Comparison of ENCODE assay signal across 1 cellular context in the genomic region with DNA sequence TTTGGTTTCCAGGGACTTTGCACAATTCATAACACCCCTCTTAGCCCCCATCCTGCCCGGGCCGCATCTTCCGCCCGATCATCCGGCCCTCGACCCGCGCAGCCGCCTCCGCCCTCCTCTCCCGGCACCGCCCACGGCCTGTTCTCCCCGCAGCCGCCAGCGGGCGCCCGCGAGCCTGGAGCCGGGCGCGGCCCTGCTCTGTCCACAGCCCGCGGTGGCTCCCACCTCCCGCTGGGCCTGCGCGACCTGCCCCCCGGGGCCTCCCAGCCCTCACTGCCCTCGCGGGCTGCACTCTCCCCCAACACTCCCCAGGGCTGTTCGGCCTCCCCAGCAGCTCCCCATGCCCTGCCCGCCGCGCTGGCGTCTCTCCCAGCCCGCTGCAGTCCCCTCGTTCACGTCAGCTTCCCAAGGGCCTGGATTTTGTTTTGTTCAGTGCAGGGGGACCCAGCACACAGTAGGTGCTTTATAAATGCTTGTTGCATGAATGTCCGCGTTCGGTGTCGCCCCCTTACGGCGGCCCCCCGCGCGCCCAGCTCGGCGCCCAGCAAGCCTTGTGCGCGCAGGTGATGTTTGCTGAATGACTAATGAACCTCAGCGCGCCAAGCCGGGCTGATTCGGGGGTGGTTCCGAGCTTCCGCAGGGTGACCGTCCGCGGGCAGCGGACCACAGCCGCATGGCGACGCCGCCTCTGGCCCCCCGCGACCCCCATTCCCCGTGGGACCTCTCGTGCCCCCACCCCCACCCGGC.
TF ChIP-seq lines count a peak whose summit lies in the region.

No MANE protein-coding gene starts in this region.

TF ChIP-seq in HepG2, 621 proteins besides CTCF, POLR2A, EP300 and RAD21 (continued from another document and continues in another):
- TF ChIP-seq, protein P1, sequence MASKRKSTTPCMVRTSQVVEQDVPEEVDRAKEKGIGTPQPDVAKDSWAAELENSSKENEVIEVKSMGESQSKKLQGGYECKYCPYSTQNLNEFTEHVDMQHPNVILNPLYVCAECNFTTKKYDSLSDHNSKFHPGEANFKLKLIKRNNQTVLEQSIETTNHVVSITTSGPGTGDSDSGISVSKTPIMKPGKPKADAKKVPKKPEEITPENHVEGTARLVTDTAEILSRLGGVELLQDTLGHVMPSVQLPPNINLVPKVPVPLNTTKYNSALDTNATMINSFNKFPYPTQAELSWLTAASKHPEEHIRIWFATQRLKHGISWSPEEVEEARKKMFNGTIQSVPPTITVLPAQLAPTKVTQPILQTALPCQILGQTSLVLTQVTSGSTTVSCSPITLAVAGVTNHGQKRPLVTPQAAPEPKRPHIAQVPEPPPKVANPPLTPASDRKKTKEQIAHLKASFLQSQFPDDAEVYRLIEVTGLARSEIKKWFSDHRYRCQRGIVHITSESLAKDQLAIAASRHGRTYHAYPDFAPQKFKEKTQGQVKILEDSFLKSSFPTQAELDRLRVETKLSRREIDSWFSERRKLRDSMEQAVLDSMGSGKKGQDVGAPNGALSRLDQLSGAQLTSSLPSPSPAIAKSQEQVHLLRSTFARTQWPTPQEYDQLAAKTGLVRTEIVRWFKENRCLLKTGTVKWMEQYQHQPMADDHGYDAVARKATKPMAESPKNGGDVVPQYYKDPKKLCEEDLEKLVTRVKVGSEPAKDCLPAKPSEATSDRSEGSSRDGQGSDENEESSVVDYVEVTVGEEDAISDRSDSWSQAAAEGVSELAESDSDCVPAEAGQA (IDR thresholded peaks at IDR 0.05; ENCODE audit: low read depth), result no peak
- TF ChIP-seq, protein P1 (CRISPR knock-in tag; IDR thresholded peaks at IDR 0.05; ENCODE audit: borderline replicate concordance), result no peak
- TF ChIP-seq, protein P2, sequence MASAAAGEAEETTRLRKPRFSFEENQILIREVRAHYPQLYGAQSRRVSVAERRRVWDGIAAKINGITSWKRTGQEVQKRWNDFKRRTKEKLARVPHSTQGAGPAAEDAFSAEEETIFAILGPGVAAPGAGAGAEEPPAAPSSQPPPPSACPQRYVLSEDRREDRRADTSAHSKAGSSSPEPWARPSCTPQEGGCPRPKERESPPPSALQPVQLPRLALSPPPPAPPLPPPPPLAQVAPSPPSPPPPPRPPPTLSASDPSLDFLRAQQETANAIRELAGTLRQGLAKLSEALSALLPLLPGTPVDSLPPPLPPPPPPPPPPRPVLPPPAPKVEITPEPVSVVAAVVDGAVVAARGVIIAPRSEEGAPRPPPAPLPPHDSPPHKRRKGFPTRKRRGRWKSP (CRISPR knock-in tag; IDR thresholded peaks at IDR 0.05), result 0 out of 2 replicates have a peak, but pooled peaks have one; percentile 46
- TF ChIP-seq, protein P3, sequence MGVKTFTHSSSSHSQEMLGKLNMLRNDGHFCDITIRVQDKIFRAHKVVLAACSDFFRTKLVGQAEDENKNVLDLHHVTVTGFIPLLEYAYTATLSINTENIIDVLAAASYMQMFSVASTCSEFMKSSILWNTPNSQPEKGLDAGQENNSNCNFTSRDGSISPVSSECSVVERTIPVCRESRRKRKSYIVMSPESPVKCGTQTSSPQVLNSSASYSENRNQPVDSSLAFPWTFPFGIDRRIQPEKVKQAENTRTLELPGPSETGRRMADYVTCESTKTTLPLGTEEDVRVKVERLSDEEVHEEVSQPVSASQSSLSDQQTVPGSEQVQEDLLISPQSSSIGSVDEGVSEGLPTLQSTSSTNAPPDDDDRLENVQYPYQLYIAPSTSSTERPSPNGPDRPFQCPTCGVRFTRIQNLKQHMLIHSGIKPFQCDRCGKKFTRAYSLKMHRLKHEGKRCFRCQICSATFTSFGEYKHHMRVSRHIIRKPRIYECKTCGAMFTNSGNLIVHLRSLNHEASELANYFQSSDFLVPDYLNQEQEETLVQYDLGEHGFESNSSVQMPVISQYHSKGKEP (CRISPR knock-in tag; IDR thresholded peaks at IDR 0.05), result no peak
- TF ChIP-seq ZNF749 (CRISPR knock-in tag; IDR thresholded peaks at IDR 0.05; ENCODE audit: borderline replicate concordance), result no peak
- TF ChIP-seq, protein P4, sequence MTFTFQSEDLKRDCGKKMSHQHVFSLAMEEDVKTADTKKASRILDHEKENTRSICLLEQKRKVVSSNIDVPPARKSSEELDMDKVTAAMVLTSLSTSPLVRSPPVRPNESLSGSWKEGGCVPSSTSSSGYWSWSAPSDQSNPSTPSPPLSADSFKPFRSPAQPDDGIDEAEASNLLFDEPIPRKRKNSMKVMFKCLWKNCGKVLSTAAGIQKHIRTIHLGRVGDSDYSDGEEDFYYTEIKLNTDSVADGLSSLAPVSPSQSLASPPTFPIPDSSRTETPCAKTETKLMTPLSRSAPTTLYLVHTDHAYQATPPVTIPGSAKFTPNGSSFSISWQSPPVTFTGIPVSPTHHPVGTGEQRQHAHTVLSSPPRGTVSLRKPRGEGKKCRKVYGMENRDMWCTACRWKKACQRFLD (CRISPR knock-in tag; IDR thresholded peaks at IDR 0.05; ENCODE audit: borderline replicate concordance), result no peak
- TF ChIP-seq AKAP8 (CRISPR knock-in tag; IDR thresholded peaks at IDR 0.05), result no peak
- TF ChIP-seq LCORL (IDR thresholded peaks at IDR 0.05), result no peak
- TF ChIP-seq LCORL (CRISPR knock-in tag; IDR thresholded peaks at IDR 0.05), result peak; percentile 57; the same call in 1 of the 2 replicates
- TF ChIP-seq RARA (CRISPR knock-in tag; IDR thresholded peaks at IDR 0.05), result no peak
- no peak for TF ChIP-seq KDM4B (CRISPR knock-in tag; IDR thresholded peaks at IDR 0.05)
- TF ChIP-seq RBFOX2 (IDR thresholded peaks at IDR 0.05; ENCODE audit: low read depth, low read length), result peak; percentile 50; the same call in 1 of the 2 replicates
- TF ChIP-seq, protein P5, sequence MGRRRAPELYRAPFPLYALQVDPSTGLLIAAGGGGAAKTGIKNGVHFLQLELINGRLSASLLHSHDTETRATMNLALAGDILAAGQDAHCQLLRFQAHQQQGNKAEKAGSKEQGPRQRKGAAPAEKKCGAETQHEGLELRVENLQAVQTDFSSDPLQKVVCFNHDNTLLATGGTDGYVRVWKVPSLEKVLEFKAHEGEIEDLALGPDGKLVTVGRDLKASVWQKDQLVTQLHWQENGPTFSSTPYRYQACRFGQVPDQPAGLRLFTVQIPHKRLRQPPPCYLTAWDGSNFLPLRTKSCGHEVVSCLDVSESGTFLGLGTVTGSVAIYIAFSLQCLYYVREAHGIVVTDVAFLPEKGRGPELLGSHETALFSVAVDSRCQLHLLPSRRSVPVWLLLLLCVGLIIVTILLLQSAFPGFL (CRISPR knock-in tag; IDR thresholded peaks at IDR 0.05), result no peak
- TF ChIP-seq SATB2 (CRISPR knock-in tag; IDR thresholded peaks at IDR 0.05), result no peak
- no peak for TF ChIP-seq ZNF75D (CRISPR knock-in tag; IDR thresholded peaks at IDR 0.05; ENCODE audit: borderline replicate concordance)
- TF ChIP-seq NCOR1 (IDR thresholded peaks at IDR 0.05; ENCODE audit: borderline replicate concordance, low read length), result no peak
- TF ChIP-seq CREM (IDR thresholded peaks at IDR 0.05), result no peak
- no peak for TF ChIP-seq CREM (CRISPR knock-in tag; IDR thresholded peaks at IDR 0.05)
- no peak for TF ChIP-seq ARHGAP35 (CRISPR knock-in tag; IDR thresholded peaks at IDR 0.05; ENCODE audit: borderline replicate concordance)
- no peak for TF ChIP-seq RARG (CRISPR knock-in tag; IDR thresholded peaks at IDR 0.05; ENCODE audit: low read depth)
- 0 out of 2 replicates have a peak, but pooled peaks have one; percentile 37 for TF ChIP-seq RXRA (CRISPR knock-in tag; IDR thresholded peaks at IDR 0.05)
- TF ChIP-seq RFX5 (IDR thresholded peaks at IDR 0.05; ENCODE audit: low read depth, low read length), result no peak
- no peak for TF ChIP-seq ZNF720 (CRISPR knock-in tag; IDR thresholded peaks at IDR 0.05)
- 0 out of 2 replicates have a peak, but pooled peaks have one; percentile 86 for TF ChIP-seq ZMAT3 (CRISPR knock-in tag; conservative IDR thresholded peaks at IDR 0.05)
- TF ChIP-seq, protein P6, sequence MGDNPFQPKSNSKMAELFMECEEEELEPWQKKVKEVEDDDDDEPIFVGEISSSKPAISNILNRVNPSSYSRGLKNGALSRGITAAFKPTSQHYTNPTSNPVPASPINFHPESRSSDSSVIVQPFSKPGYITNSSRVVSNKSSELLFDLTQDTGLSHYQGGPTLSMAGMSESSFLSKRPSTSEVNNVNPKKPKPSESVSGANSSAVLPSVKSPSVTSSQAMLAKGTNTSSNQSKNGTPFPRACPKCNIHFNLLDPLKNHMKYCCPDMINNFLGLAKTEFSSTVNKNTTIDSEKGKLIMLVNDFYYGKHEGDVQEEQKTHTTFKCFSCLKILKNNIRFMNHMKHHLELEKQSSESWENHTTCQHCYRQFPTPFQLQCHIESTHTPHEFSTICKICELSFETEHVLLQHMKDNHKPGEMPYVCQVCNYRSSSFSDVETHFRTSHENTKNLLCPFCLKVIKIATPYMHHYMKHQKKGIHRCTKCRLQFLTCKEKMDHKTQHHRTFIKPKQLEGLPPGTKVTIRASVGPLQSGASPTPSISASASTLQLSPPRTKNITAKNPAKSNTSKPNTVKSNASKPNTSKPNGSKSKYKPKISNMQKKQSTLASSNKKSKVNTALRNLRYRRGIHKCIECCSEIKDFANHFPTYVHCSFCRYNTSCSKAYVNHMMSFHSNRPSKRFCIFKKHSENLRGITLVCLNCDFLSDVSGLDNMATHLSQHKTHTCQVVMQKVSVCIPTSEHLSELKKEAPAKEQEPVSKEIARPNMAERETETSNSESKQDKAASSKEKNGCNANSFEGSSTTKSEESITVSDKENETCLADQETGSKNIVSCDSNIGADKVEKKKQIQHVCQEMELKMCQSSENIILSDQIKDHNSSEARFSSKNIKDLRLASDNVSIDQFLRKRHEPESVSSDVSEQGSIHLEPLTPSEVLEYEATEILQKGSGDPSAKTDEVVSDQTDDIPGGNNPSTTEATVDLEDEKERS (CRISPR knock-in tag; IDR thresholded peaks at IDR 0.05), result no peak
- no peak; the same call in 1 of the 2 replicates for TF ChIP-seq TOPORS (CRISPR knock-in tag; IDR thresholded peaks at IDR 0.05)
- no peak for TF ChIP-seq HNF4G (IDR thresholded peaks at IDR 0.05; ENCODE audit: borderline replicate concordance, low read depth, low read length)
- peak; percentile 56; the same call in 1 of the 2 replicates for TF ChIP-seq HNF4G (CRISPR knock-in tag; IDR thresholded peaks at IDR 0.05; ENCODE audit: borderline replicate concordance, low read depth)
- peak; percentile 57; the same call in 1 of the 2 replicates for TF ChIP-seq MAZ (IDR thresholded peaks at IDR 0.05; ENCODE audit: borderline replicate concordance, low read depth, low read length)
- TF ChIP-seq MAZ (CRISPR knock-in tag; IDR thresholded peaks at IDR 0.05; ENCODE audit: low read depth), result peak; percentile 90
- no peak for TF ChIP-seq DPF2 (CRISPR knock-in tag; IDR thresholded peaks at IDR 0.05; ENCODE audit: borderline replicate concordance, low read depth)
- TF ChIP-seq ZNF562 (CRISPR knock-in tag; IDR thresholded peaks at IDR 0.05; ENCODE audit: borderline replicate concordance), result no peak
- peak; percentile 46; the same call in 1 of the 2 replicates for TF ChIP-seq GLI4 (CRISPR knock-in tag; IDR thresholded peaks at IDR 0.05; ENCODE audit: borderline replicate concordance)
- no peak for TF ChIP-seq ZNF33A (CRISPR knock-in tag; IDR thresholded peaks at IDR 0.05; ENCODE audit: borderline replicate concordance)
- TF ChIP-seq U2AF2 (IDR thresholded peaks at IDR 0.05; ENCODE audit: low read depth, low read length), result no peak
- TF ChIP-seq, protein P7, sequence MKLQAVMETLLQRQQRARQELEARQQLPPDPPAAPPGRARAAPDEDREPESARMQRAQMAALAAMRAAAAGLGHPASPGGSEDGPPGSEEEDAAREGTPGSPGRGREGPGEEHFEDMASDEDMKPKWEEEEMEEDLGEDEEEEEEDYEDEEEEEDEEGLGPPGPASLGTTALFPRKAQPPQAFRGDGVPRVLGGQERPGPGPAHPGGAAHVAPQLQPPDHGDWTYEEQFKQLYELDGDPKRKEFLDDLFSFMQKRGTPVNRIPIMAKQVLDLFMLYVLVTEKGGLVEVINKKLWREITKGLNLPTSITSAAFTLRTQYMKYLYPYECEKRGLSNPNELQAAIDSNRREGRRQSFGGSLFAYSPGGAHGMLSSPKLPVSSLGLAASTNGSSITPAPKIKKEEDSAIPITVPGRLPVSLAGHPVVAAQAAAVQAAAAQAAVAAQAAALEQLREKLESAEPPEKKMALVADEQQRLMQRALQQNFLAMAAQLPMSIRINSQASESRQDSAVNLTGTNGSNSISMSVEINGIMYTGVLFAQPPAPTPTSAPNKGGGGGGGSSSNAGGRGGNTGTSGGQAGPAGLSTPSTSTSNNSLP (IDR thresholded peaks at IDR 0.05; ENCODE audit: low read depth, low read length), result no peak
- TF ChIP-seq TAF1 (CRISPR knock-in tag; IDR thresholded peaks at IDR 0.05), result no peak
- TF ChIP-seq ASH2L (IDR thresholded peaks at IDR 0.05; ENCODE audit: insufficient read length, low read depth, low read length), result peak; percentile 19
- no peak for TF ChIP-seq CHCHD3 (CRISPR knock-in tag; IDR thresholded peaks at IDR 0.05)
- TF ChIP-seq ELF3 (CRISPR knock-in tag; IDR thresholded peaks at IDR 0.05), result peak; percentile 32; the same call in 1 of the 2 replicates
- no peak for TF ChIP-seq ZSCAN25 (CRISPR knock-in tag; IDR thresholded peaks at IDR 0.05)
- no peak for TF ChIP-seq ZFP36L1 (CRISPR knock-in tag; IDR thresholded peaks at IDR 0.05)
- no peak for TF ChIP-seq ZNF138 (CRISPR knock-in tag; IDR thresholded peaks at IDR 0.05; ENCODE audit: low read depth)
- TF ChIP-seq KAT8 (CRISPR knock-in tag; IDR thresholded peaks at IDR 0.05), result 0 out of 2 replicates have a peak, but pooled peaks have one; percentile 13
